In the genomic region with DNA sequence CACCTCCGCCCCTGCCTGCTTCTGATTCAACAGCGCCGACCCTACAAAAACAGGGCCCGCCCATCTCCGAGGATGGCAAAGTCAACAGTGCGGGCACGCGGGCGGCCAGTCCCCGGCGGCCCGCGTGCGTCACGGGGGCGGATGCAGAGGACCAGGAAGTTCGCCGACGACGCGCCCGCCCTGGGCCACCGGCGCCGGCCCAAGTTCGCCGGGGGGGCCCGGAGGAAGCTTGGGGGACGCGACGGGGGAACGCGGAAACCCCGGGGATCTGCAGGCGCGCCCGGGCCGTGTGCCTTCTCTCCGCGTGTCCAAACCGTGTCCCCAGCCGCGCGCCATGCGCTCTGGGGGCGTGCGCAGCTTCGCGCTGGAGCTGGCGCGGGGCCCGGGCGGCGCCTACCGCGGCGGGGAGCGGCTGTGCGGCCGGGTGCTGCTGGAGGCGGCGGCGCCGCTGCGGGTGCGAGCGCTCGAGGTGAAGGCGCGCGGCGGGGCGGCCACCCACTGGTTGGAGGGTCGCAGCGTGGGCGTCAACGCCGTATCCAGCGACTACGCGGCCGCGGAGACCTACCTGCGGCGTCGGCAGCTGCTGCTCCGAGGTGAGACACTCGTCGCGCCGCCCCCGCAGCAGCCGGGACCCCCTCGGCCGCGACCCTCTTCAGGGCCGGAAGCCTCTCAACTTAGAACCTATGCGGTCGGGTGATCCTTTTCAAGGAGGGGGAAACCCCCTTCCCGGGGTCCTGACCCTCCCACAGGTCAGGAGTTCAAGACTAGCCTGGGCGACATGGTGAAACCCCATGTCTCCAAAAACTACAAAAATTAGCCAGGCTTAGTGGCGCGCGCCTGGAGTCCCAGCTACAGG, we compare ENCODE assay signal across 8 cellular contexts. TPM values are rescaled to one million over a fixed set of nuclear protein-coding genes. Genes with fewer than 3 reads are reported as not detected.
DNase-seq lines count a peak whose midpoint lies in the region; ATAC-seq, FAIRE-seq and TF ChIP-seq lines count a peak whose summit lies in the region.

No MANE protein-coding gene starts in this region.

- ATAC-seq in HG02763 (IDR thresholded peaks at IDR 0.05; ENCODE audit: unreplicated experiment) (peak; percentile 66), GM18858 (IDR thresholded peaks at IDR 0.05; ENCODE audit: unreplicated experiment) (no peak)
- ATAC-seq in activated CD4-positive, alpha-beta T cell treated with anti-CD3 and anti-CD28 coated beads for 36 hours = peak; percentile 84

- H3K4me3 Mint-ChIP-seq in activated CD4-positive, alpha-beta T cell treated with anti-CD3 and anti-CD28 coated beads for 36 hours = peak overlapping the region; percentile 85

- H3K36me3 Mint-ChIP-seq in activated CD4-positive, alpha-beta T cell treated with anti-CD3 and anti-CD28 coated beads for 36 hours (ENCODE audit: low read depth) = peaks cover 4% of the 10 kb centered on the region

- POLR2A ChIA-PET in activated CD4-positive, alpha-beta T cell treated with anti-CD3 and anti-CD28 coated beads for 36 hours (lab: Charles Lee) = interaction anchor here (0.6 to 1.1 kb wide), 5 partner anchors 15 to 151 kb away, joined by 3 to 6 read pairs (median 4); partner anchors contain the start of gene PIK3R2

- H3K4me1 Mint-ChIP-seq in activated CD4-positive, alpha-beta T cell treated with anti-CD3 and anti-CD28 coated beads for 36 hours = peaks cover 25% of the 10 kb centered on the region

- CTCF ChIA-PET in activated CD4-positive, alpha-beta T cell treated with anti-CD3 and anti-CD28 coated beads for 36 hours (lab: Charles Lee) = interaction anchor here (0.8 to 1.7 kb wide), 5 partner anchors 61 to 146 kb away, joined by 3 to 6 read pairs (median 3); partner anchors contain the start of gene CCDC124

- TF ChIP-seq POLR2A in GM12891 (IDR thresholded peaks at IDR 0.05; ENCODE audit: low read depth, low read length) = no peak

- H3K27ac Mint-ChIP-seq in activated CD4-positive, alpha-beta T cell treated with anti-CD3 and anti-CD28 coated beads for 36 hours = peak overlapping the region; percentile 95

- H3K9me3 Mint-ChIP-seq in activated CD4-positive, alpha-beta T cell treated with anti-CD3 and anti-CD28 coated beads for 36 hours (ENCODE audit: low read depth) = no peaks in the 10 kb centered on the region

- no peaks in the 10 kb centered on the region for H3K27me3 Mint-ChIP-seq in activated CD4-positive, alpha-beta T cell treated with anti-CD3 and anti-CD28 coated beads for 36 hours

- FAIRE-seq in GM12891 (lab: Jason Lieb, UNC) = peak; percentile 87

- DNase-seq in GM12891 (ENCODE audit: insufficient read length, low spot score) (peak; percentile 81), NCI-H2196 treated with DMSO at 0.1 percent for 48 hours (lab: John Stamatoyannopoulos, UW; ENCODE audit: unreplicated experiment) (peak; percentile 71), left kidney (ENCODE audit: low read depth, low spot score) (peak; percentile 81)
- DNase-seq in activated CD4-positive, alpha-beta T cell treated with anti-CD3 and anti-CD28 coated beads for 36 hours = peak; percentile 95
- peak; percentile 80 for DNase-seq in stimulated activated CD4-positive, alpha-beta T cell treated with anti-CD3 and anti-CD28 coated beads, Interleukin-2, amount 100 ng/mL, for 4 hours (ENCODE audit: low read depth)

- intact Hi-C loops in activated CD4-positive, alpha-beta T cell treated with anti-CD3 and anti-CD28 coated beads for 36 hours (cut with DNase I, micrococcal nuclease) = loop anchor here (1.0 to 10.0 kb wide), 7 partner anchors 44 to 191 kb away; partner anchors contain the start of gene PIK3R2 (in 2 of the 2)

- H3K27ac ChIP-seq in cingulate gyrus (ENCODE audit: low read depth, low read length) = peak overlapping the region; percentile 79

TF ChIP-seq in GM12891, 5 proteins besides CTCF, POLR2A, EP300 and RAD21:
- TF ChIP-seq POU2F2 (IDR thresholded peaks at IDR 0.05; ENCODE audit: low read depth, low read length) (no peak), TAF1 (IDR thresholded peaks at IDR 0.05; ENCODE audit: low read depth, low read length) (peak; percentile 33), PAX5 (IDR thresholded peaks at IDR 0.05; ENCODE audit: insufficient read depth, low read length, severe bottlenecking) (no peak), SPI1 (IDR thresholded peaks at IDR 0.05; ENCODE audit: low read depth, low read length) (no peak), POLR2AphosphoS5 (IDR thresholded peaks at IDR 0.05; ENCODE audit: low read depth, low read length) (peak; percentile 49; the same call in 1 of the 2 replicates)

RNA-seq across cellular contexts. Expression of gene ARRDC2, which starts 6.8 kb away (rescaled TPM):
- 3.6 TPM for polyA plus RNA-seq in GM12891 (2012; ENCODE audit: low read depth, missing spikeins)
- total RNA-seq in activated CD4-positive, alpha-beta T cell treated with anti-CD3 and anti-CD28 coated beads for 36 hours = 10 to 100 TPM; 13.5 to 21.7 TPM

RNA-seq across cellular contexts. Expression of gene KCNN1, which starts 34.3 kb away (rescaled TPM):
- 2.6 TPM for polyA plus RNA-seq in GM12891 (2012; ENCODE audit: low read depth, missing spikeins)
- under 1 TPM in 1 of 2 experiments, not detected in 1; 0.05 TPM for total RNA-seq in activated CD4-positive, alpha-beta T cell treated with anti-CD3 and anti-CD28 coated beads for 36 hours
